Comparison of ENCODE assay signal across 8 cellular contexts in the genomic region with DNA sequence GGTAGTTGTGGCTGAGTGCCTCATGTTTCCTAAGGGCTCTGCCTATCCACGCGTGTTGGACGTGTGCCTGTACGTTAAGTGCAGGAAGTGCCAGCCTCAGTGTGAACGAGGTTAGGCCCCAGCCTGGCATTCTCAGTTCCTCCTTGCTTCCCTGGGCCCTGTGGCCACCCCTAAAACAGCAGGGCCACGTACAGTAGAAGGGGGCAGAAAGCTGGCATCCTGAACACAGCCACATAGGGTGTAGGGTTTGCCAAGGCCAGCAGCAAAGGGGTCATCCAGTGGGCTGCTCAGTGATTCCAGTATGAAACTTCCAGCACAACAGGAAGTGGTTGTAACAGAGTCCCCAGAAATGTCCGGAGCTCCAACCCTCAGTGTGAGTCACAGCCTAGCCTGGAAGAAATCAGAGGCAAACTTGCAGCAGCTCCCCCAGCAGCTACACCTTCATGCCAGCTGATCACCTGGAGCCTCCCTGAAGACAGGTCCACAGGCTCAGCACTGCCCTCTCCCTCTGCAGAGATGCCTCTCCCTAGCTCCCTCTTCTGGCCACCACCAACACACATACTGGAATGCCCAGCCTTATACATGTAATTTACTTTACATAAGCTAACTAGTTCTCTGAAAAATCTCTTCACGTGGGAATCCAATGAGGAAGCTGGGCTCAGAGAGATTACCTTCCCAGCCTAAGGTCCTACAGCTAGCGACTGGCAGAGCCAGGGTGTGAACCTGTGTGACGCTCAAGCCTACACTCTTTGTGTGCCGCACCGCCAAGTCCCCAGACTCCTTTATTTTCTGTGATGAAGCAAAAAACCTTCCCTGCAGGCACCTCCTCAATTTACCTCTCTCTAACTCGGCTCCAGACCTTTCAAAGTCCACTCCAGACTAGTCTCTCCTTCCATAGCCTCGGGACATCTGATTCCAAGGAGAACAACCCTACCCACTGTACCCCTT. TPM values are rescaled to one million over a fixed set of nuclear protein-coding genes. Genes with fewer than 3 reads are reported as not detected.
DNase-seq lines count a peak whose midpoint lies in the region; ATAC-seq and TF ChIP-seq lines count a peak whose summit lies in the region.

No MANE protein-coding gene starts in this region.

- H4K20me1 ChIP-seq in BLaER1 treated with 17β-estradiol and CSF1 and Interleukin-3, amounts not matched to agents 10 nM and 100 nM = no peaks in the 10 kb centered on the region

- TF ChIP-seq CTCF in GM13977 (IDR thresholded peaks at IDR 0.05; ENCODE audit: extremely low read depth, insufficient read depth, missing control alignments) (peak; percentile 83), RWPE1 (conservative IDR thresholded peaks at IDR 0.05; ENCODE audit: low read depth) (no peak), testis (IDR thresholded peaks at IDR 0.05) (peak in 2 of 3 experiments; percentile 21 to 30)

- peak; percentile 97 for ATAC-seq in left lobe of liver
- no peak for ATAC-seq in GM21515 (IDR thresholded peaks at IDR 0.05; ENCODE audit: unreplicated experiment)

- intact Hi-C loops in testis (cut with DNase I; ENCODE audit: low total_unique reads) = no loop called here

- CTCF ChIA-PET in RWPE1 (lab: Yijun Ruan, JAX) = interaction anchor here (0.6 to 1.0 kb wide), 8 partner anchors 17 to 494 kb away, joined by 3 to 7 read pairs (median 4); no protein-coding TSS in a partner anchor

- TF ChIP-seq POLR2A in testis (IDR thresholded peaks at IDR 0.05) = no peak

- peak overlapping the region; percentile 66 to 80 (median 76) for H3K9ac ChIP-seq in BLaER1 treated with 17β-estradiol and CSF1 and Interleukin-3, amounts not matched to agents 10 nM and 100 nM

- peak overlapping the region; percentile 66 to 93 (median 87) for H3K4me2 ChIP-seq in BLaER1 treated with 17β-estradiol and CSF1 and Interleukin-3, amounts not matched to agents 10 nM and 100 nM

- POLR2A ChIA-PET in RWPE1 (lab: Yijun Ruan, JAX; ENCODE audit: low non-redundant PET) = no interaction called here

- in situ Hi-C loops in GM13977 (cut with MboI; ENCODE audit: low pct_unique_long_range_greater_than_20kb, low sequenced_read_pairs, unreplicated experiment) = loop anchor here (5.0 to 10.0 kb wide), 2 partner anchors 79 to 97 kb away; no protein-coding TSS in a partner anchor

- DNase-seq in GM13977 (ENCODE audit: low spot score) = no peak
- DNase-seq in HT-29 (ENCODE audit: low spot score) = peak; percentile 91
- DNase-seq in RWPE1 (ENCODE audit: low spot score) = peak; percentile 75
- DNase-seq in central memory CD4-positive, alpha-beta T cell = peak; percentile 5
- peak; percentile 62 for DNase-seq in left lobe of liver (ENCODE audit: low spot score)
- peak; percentile 71 for DNase-seq in testis

- no peaks in the 10 kb centered on the region for H3K27me3 ChIP-seq in BLaER1 treated with 17β-estradiol and CSF1 and Interleukin-3, amounts not matched to agents 10 nM and 100 nM
- no peaks in the 10 kb centered on the region for H3K27me3 ChIP-seq in testis

- no peaks in the 10 kb centered on the region for H3K36me3 ChIP-seq in BLaER1 treated with 17β-estradiol and CSF1 and Interleukin-3, amounts not matched to agents 10 nM and 100 nM
- H3K36me3 ChIP-seq in testis (ENCODE audit: low read depth, missing control alignments) = no peaks in the 10 kb centered on the region

- peak overlapping the region in 7 of 10 experiments; percentile 0 to 44 (median 7); a peak in 5 of 20 replicates for H3K4me3 ChIP-seq in BLaER1 treated with 17β-estradiol and CSF1 and Interleukin-3, amounts not matched to agents 10 nM and 100 nM
- no peak overlapping the region for H3K4me3 ChIP-seq in testis

- no peaks in the 10 kb centered on the region for H3K9me3 ChIP-seq in BLaER1 treated with 17β-estradiol and CSF1 and Interleukin-3, amounts not matched to agents 10 nM and 100 nM (replicated peaks in 1 of 11)
- no peaks in the 10 kb centered on the region for H3K9me3 ChIP-seq in testis

- peak overlapping the region; percentile 82 to 92 (median 91) for H3K27ac ChIP-seq in BLaER1 treated with 17β-estradiol and CSF1 and Interleukin-3, amounts not matched to agents 10 nM and 100 nM
- H3K27ac ChIP-seq in RWPE1 (no peak overlapping the region; the same call in 1 of the 2 replicates), testis (no peak overlapping the region)

- 77 to 79% methylated on average over 14 of the region's 14 CpGs for WGBS in testis, 2 donors

- H3K4me1 ChIP-seq in BLaER1 treated with 17β-estradiol and CSF1 and Interleukin-3, amounts not matched to agents 10 nM and 100 nM = peaks cover 98 to 100% (median 100%) of the 10 kb centered on the region in 10 experiments
- peaks cover 1% of the 10 kb centered on the region for H3K4me1 ChIP-seq in testis

RNA-seq across cellular contexts. Expression of a gene that starts 26.6 kb away (rescaled TPM):
- 7.2 and 7.4 TPM in 2 replicates for total RNA-seq in HT-29 (2014; rRNA removed; shearing (Covaris generic))
- total RNA-seq in left lobe of liver (0.15 TPM), testis (1 to 10 TPM; 3.2 TPM)
- polyA plus RNA-seq in testis (ENCODE audit: insufficient read depth, low read depth, low replicate concordance) = 1.4 TPM

RNA-seq across cellular contexts. Expression of a gene that starts 59.7 kb away (rescaled TPM):
- total RNA-seq in HT-29 (2014; rRNA removed; shearing (Covaris generic)) = not detected in 2 replicates
- total RNA-seq in left lobe of liver (1.4 TPM), testis (1 to 10 TPM; 3.2 to 4.5 TPM)
- polyA plus RNA-seq in testis (ENCODE audit: insufficient read depth, low read depth, low replicate concordance) = 3.4 TPM

Comparison
In these comparisons a context has a peak if more than half of its experiments do, and no peak if none do; other contexts are left out.
1. H3K27ac ChIP-seq: peak in BLaER1 treated with 17β-estradiol and CSF1 and Interleukin-3, amounts not matched to agents 10 nM and 100 nM (11 of 11); none in RWPE1 (single experiment) and testis (0 of 2).
2. H3K4me3 ChIP-seq: peak in BLaER1 treated with 17β-estradiol and CSF1 and Interleukin-3, amounts not matched to agents 10 nM and 100 nM (7 of 10); none in testis (0 of 2).